8 cellular contexts compared by ENCODE assay signal in genomic region chr9:131423171-131423581, GRCh38. TPM values are rescaled to one million over a fixed set of nuclear protein-coding genes. Genes with fewer than 3 reads are reported as not detected.
DNase-seq lines count a peak whose midpoint lies in the region; ATAC-seq and TF ChIP-seq lines count a peak whose summit lies in the region.

No MANE protein-coding gene starts in this region.

- no peak for TF ChIP-seq CTCF in retinal pigment epithelial cell (conservative IDR thresholded peaks at IDR 0.05; ENCODE audit: low read depth, low read length)

- H3K4me3 ChIP-seq in retinal pigment epithelial cell (ENCODE audit: low read length), result no peak overlapping the region

- ATAC-seq in HG03196 (IDR thresholded peaks at IDR 0.05; ENCODE audit: unreplicated experiment), result no peak

- DNase-seq in DMS79 treated with DMSO at 0.1 percent for 48 hours (lab: John Stamatoyannopoulos, UW), result peak; percentile 89
- peak; percentile 69 for DNase-seq in LHCN-M2 (ENCODE audit: low read depth)
- peak; percentile 68 for DNase-seq in amniotic stem cell (lab: John Stamatoyannopoulos, UW)
- DNase-seq in hypothalamus (lab: John Stamatoyannopoulos, UW), result peak in 34 of 51 donors; percentile 9 to 74 (median 46)
- peak; percentile 90 for DNase-seq in retinal pigment epithelial cell (ENCODE audit: low read depth)
- no peak for DNase-seq in HuH-7.5 (ENCODE audit: low spot score)
- DNase-seq in HUDEP-2 (lab: John Stamatoyannopoulos, UW; ENCODE audit: unreplicated experiment in 76 of 76), result no peak

RNA-seq across cellular contexts. Expression of gene PRRC2B, which starts 29.3 kb away (rescaled TPM):
- total RNA-seq in LHCN-M2 (2014; rRNA removed), result 58.5 and 63.5 TPM in 2 replicates
- 66.0 TPM for polyA plus RNA-seq in LHCN-M2 (2012)

Comparison
In these comparisons a context has a peak if more than half of its experiments do, and no peak if none do; other contexts are left out.
1. DNase-seq: peak in DMS79 treated with DMSO at 0.1 percent for 48 hours (single experiment), LHCN-M2 (single experiment), amniotic stem cell (single experiment), hypothalamus (34 of 51) and retinal pigment epithelial cell (single experiment); none in HuH-7.5 (single experiment) and HUDEP-2 (0 of 76).